ENCODE assay signal across 1 cellular context in genomic region chr7:85014936-85015335, GRCh38.
TF ChIP-seq lines count a peak whose summit lies in the region.

No MANE protein-coding gene starts in this region.

TF ChIP-seq in SK-N-SH treated with all-trans-retinoic acid at 6 μM for 48 hours, 23 proteins besides CTCF, POLR2A, EP300 and RAD21 (continued from another document):
- TF ChIP-seq CREB5 (CRISPR knock-in tag; IDR thresholded peaks at IDR 0.05; ENCODE audit: low read depth) (no peak), TOX (CRISPR knock-in tag; IDR thresholded peaks at IDR 0.05; ENCODE audit: borderline replicate concordance) (no peak), TCF4 (CRISPR knock-in tag; IDR thresholded peaks at IDR 0.05; ENCODE audit: borderline replicate concordance) (no peak)
